In genomic region chr1:27574871-27575831, GRCh38 we compare ENCODE assay signal across 8 cellular contexts. TPM values are rescaled to one million over a fixed set of nuclear protein-coding genes. Genes with fewer than 3 reads are reported as not detected.
DNase-seq lines count a peak whose midpoint lies in the region; ATAC-seq and TF ChIP-seq lines count a peak whose summit lies in the region.

No MANE protein-coding gene starts in this region.

- in situ Hi-C loops in GM13976 (cut with MboI; ENCODE audit: low sequenced_read_pairs, unreplicated experiment), result no loop called here

- ATAC-seq in left lobe of liver, result peak; percentile 47
- no peak for ATAC-seq in HG03045 (IDR thresholded peaks at IDR 0.05; ENCODE audit: unreplicated experiment)
- no peak for ATAC-seq in HG03025 (IDR thresholded peaks at IDR 0.05; ENCODE audit: low FRiP score, unreplicated experiment)

- H3K27ac ChIP-seq in cingulate gyrus (ENCODE audit: low read depth, low read length) (peak overlapping the region; percentile 57), substantia nigra (ENCODE audit: low read depth, low read length, poor library complexity, severe bottlenecking) (peak overlapping the region; percentile 38)

- TF ChIP-seq CTCF in GM13976 (IDR thresholded peaks at IDR 0.05; ENCODE audit: borderline replicate concordance, control extremely low read depth, extremely low read depth, insufficient read depth, missing control alignments), result no peak

- DNase-seq in DMS53 (lab: John Stamatoyannopoulos, UW), result peak; percentile 91
- DNase-seq in NCI-H2107 treated with DMSO at 0.1 percent for 48 hours (lab: John Stamatoyannopoulos, UW; ENCODE audit: unreplicated experiment), result peak; percentile 77
- no peak for DNase-seq in left lobe of liver (ENCODE audit: low spot score)
- DNase-seq in substantia nigra (lab: John Stamatoyannopoulos, UW), result peak in 28 of 49 donors; percentile 29 to 93 (median 46)
- no peak for DNase-seq in GM13976 (ENCODE audit: low spot score)

RNA-seq across cellular contexts. Expression of gene AHDC1, which starts 28.8 kb away (rescaled TPM):
- total RNA-seq in left lobe of liver, result 20.0 TPM

RNA-seq across cellular contexts. Expression of gene FGR, which starts 59.8 kb away (rescaled TPM):
- 3.0 TPM for total RNA-seq in left lobe of liver

Comparison
In these comparisons a context has a peak if more than half of its experiments do, and no peak if none do; other contexts are left out.
1. DNase-seq: peak in DMS53 (single experiment), NCI-H2107 treated with DMSO at 0.1 percent for 48 hours (single experiment) and substantia nigra (28 of 49); none in left lobe of liver (single experiment) and GM13976 (single experiment).